20 cellular contexts compared by ENCODE assay signal in the genomic region with DNA sequence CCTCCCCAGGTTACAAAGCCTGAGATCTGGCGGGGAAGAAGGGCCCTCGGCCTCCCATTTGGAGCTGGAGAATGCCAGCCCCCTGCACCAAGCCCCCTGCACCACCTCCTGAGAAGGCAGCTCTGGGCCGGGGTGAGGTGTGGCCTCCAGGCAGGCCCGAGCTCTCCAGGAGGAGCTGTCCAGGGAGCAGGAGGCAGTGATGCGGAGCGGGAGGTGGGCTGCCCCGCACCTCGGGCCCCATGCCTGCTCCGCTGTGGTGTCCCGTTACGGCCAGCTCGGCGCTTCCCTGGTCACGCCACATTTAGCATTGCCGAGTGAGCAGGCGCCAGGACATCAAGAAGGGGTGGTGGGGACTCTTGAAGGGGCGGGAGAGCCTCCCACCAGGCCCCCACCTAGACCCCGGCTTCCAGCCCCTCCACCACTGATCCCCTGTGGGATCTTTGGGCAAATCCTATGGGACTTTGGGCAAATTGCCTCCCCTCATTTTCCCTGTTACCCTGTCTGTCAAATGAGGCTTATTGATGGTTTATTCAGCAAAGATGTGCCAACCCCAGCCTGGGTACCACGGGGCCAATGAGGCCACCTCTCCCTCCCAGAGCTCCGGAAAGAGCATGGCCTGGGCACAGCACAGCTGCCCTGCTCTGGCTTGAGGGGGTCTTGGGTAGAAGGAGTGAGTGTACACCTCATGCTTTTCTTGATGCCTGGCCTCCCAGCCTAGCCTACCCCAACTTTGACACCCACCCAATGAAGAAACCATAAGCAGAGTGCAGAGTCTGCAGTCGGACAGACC. TPM values are rescaled to one million over a fixed set of nuclear protein-coding genes. Genes with fewer than 3 reads are reported as not detected.
"Had no signal": no experiment of that assay in that cellular context is flagged by ENCODE, and none has a peak within 500 bp of the region (broad histone marks: within the 10 kb centered on the region; RNA-seq: fewer than 3 reads in every experiment).

No MANE protein-coding gene starts in this region.

- H3K9me3 Mint-ChIP-seq: naive B cell; stimulated activated naive B cell treated with anti-CD40 and anti-IgM and Interleukin-4, amounts not matched to agents 10 μg/mL and 1 μg/mL and 100 μg/mL, for 72 hours had no signal

- H3K27me3 ChIP-seq: gastrocnemius medialis, right lobe of liver, transverse colon had no signal

- H3K4me3 Mint-ChIP-seq: activated CD4-positive, alpha-beta T cell treated with anti-CD3 and anti-CD28 coated beads for 36 hours; activated CD8-positive, alpha-beta T cell treated with anti-CD3 and anti-CD28 coated beads, Interleukin-2, amount 10 ng/mL, durations not matched to agents 7 days and 5 days; naive B cell; stimulated activated naive B cell treated with anti-CD40 and anti-IgM and Interleukin-4, amounts not matched to agents 10 μg/mL and 1 μg/mL and 100 μg/mL, for 72 hours had no signal

- H3K27me3 Mint-ChIP-seq: activated CD4-positive, alpha-beta T cell treated with anti-CD3 and anti-CD28 coated beads for 36 hours had no signal

- DNase-seq: activated CD4-positive, alpha-beta T cell treated with anti-CD3 and anti-CD28 coated beads for 36 hours; activated CD8-positive, alpha-beta memory T cell treated with anti-CD3 and anti-CD28 coated beads, Interleukin-2, amount 50 U/mL, for 48 hours; activated CD8-positive, alpha-beta T cell treated with anti-CD3 and anti-CD28 coated beads, Interleukin-2, amount 10 ng/mL, durations not matched to agents 7 days and 5 days; activated naive CD4-positive, alpha-beta T cell treated with Interleukin-2 at 50 U/mL for 16 hours; effector CD8-positive, alpha-beta T cell; gastrocnemius medialis; heart right ventricle; midbrain; naive B cell; occipital lobe; psoas muscle; right lobe of liver; stimulated activated CD4-positive, alpha-beta T cell treated with anti-CD3 and anti-CD28 coated beads, Interleukin-2, amount 100 ng/mL, for 24 hours; stimulated activated naive B cell treated with anti-CD40 and anti-IgM and Interleukin-4, amounts not matched to agents 10 μg/mL and 1 μg/mL and 100 μg/mL, for 72 hours; T-helper 9 cell; transverse colon had no signal

- H3K4me3 ChIP-seq: gastrocnemius medialis, heart right ventricle, lung, psoas muscle, right lobe of liver, transverse colon had no signal

- H3K4me1 ChIP-seq: gastrocnemius medialis, heart right ventricle, psoas muscle, right lobe of liver had no signal

- H3K27ac ChIP-seq: gastrocnemius medialis, heart right ventricle, psoas muscle, right lobe of liver, transverse colon had no signal

- H3K36me3 Mint-ChIP-seq: naive B cell; stimulated activated naive B cell treated with anti-CD40 and anti-IgM and Interleukin-4, amounts not matched to agents 10 μg/mL and 1 μg/mL and 100 μg/mL, for 72 hours had no signal

- H3K4me1 Mint-ChIP-seq: activated CD4-positive, alpha-beta T cell treated with anti-CD3 and anti-CD28 coated beads for 36 hours had no signal

- H3K9me3 ChIP-seq: gastrocnemius medialis, heart right ventricle, psoas muscle, right lobe of liver, transverse colon had no signal

- H3K27ac Mint-ChIP-seq: activated CD4-positive, alpha-beta T cell treated with anti-CD3 and anti-CD28 coated beads for 36 hours; activated CD8-positive, alpha-beta T cell treated with anti-CD3 and anti-CD28 coated beads, Interleukin-2, amount 10 ng/mL, durations not matched to agents 7 days and 5 days; naive B cell; stimulated activated naive B cell treated with anti-CD40 and anti-IgM and Interleukin-4, amounts not matched to agents 10 μg/mL and 1 μg/mL and 100 μg/mL, for 72 hours had no signal

- H3K36me3 ChIP-seq: gastrocnemius medialis, heart right ventricle, right lobe of liver, transverse colon had no signal

RNA-seq across cellular contexts. Expression of a gene that starts 15.3 kb away (rescaled TPM):
- total RNA-seq: activated CD4-positive, alpha-beta T cell treated with anti-CD3 and anti-CD28 coated beads for 36 hours; activated CD8-positive, alpha-beta T cell treated with anti-CD3 and anti-CD28 coated beads, Interleukin-2, amount 10 ng/mL, durations not matched to agents 7 days and 5 days; cardiac septum; gastrocnemius medialis; heart right ventricle; kidney epithelial cell; occipital lobe; psoas muscle; right lobe of liver; subcutaneous adipose tissue had no signal
- polyA plus RNA-seq: heart right ventricle, psoas muscle had no signal

RNA-seq across cellular contexts. Expression of a gene that starts 48.0 kb away (rescaled TPM):
- total RNA-seq: activated CD4-positive, alpha-beta T cell treated with anti-CD3 and anti-CD28 coated beads for 36 hours; activated CD8-positive, alpha-beta T cell treated with anti-CD3 and anti-CD28 coated beads, Interleukin-2, amount 10 ng/mL, durations not matched to agents 7 days and 5 days; cardiac septum; heart right ventricle; kidney epithelial cell; occipital lobe; psoas muscle; subcutaneous adipose tissue had no signal
- polyA plus RNA-seq: heart right ventricle had no signal
